In the genomic region with DNA sequence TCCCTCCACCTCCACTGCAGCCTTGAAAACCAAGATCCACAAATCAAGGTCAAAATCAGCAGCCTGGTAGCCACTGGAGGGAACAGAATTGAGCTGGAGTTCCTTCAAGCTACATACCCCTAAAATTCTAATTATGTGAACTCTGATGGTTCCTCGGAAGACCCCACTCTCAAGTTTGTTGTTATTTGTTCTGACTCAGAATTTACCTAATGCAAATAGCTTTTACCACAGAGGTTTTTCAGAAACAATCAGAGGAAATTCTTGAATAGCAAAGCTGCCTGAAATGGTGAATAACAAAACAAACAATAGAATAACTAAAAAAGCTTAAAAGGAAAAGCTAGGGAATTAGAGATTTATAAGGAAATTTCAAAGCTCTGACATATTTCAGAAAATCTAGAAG, we compare ENCODE assay signal across 24 cellular contexts.
"Had no signal": no experiment of that assay in that cellular context is flagged by ENCODE, and none has a peak within 500 bp of the region (broad histone marks: within the 10 kb centered on the region; RNA-seq: fewer than 3 reads in every experiment).

No MANE protein-coding gene starts in this region.

- H3K9me3 ChIP-seq: gastrocnemius medialis, left ventricle myocardium inferior, prostate gland, thoracic aorta, upper lobe of right lung had no signal

- H3K4me3 ChIP-seq: gastrocnemius medialis, left ventricle myocardium inferior, prostate gland, thoracic aorta, upper lobe of right lung had no signal

- H3K4me3 Mint-ChIP-seq: activated B cell treated with CpG ODN at 0.5 μM for 24 hours; activated naive CD4-positive, alpha-beta T cell treated with anti-CD3 and anti-CD28 coated beads, Interleukin-2, amount 10 ng/mL, durations not matched to agents 7 days and 5 days; natural killer cell treated with Interleukin-12 subunit alpha and Interleukin-12 subunit beta and Interleukin-15 and Interleukin-18, amount 100 ng/mL, for 72 hours had no signal

- H3K4me1 Mint-ChIP-seq: activated B cell treated with CpG ODN at 0.5 μM for 24 hours; activated naive CD4-positive, alpha-beta T cell treated with anti-CD3 and anti-CD28 coated beads, Interleukin-2, amount 10 ng/mL, durations not matched to agents 7 days and 5 days had no signal

- H3K27me3 ChIP-seq: brain microvascular endothelial cell, gastrocnemius medialis, upper lobe of right lung had no signal

- ATAC-seq: esophagus mucosa; gastrocnemius medialis; natural killer cell treated with Interleukin-12 subunit alpha and Interleukin-12 subunit beta and Interleukin-15 and Interleukin-18, amount 100 ng/mL, for 72 hours; right cardiac atrium; upper lobe of right lung had no signal

- H3K36me3 Mint-ChIP-seq: activated naive CD4-positive, alpha-beta T cell treated with anti-CD3 and anti-CD28 coated beads, Interleukin-2, amount 10 ng/mL, durations not matched to agents 7 days and 5 days had no signal

- H3K27ac Mint-ChIP-seq: activated B cell treated with CpG ODN at 0.5 μM for 24 hours; activated naive CD4-positive, alpha-beta T cell treated with anti-CD3 and anti-CD28 coated beads, Interleukin-2, amount 10 ng/mL, durations not matched to agents 7 days and 5 days; natural killer cell treated with Interleukin-12 subunit alpha and Interleukin-12 subunit beta and Interleukin-15 and Interleukin-18, amount 100 ng/mL, for 72 hours had no signal

- H3K27me3 Mint-ChIP-seq: activated B cell treated with CpG ODN at 0.5 μM for 24 hours; activated naive CD4-positive, alpha-beta T cell treated with anti-CD3 and anti-CD28 coated beads, Interleukin-2, amount 10 ng/mL, durations not matched to agents 7 days and 5 days; natural killer cell treated with Interleukin-12 subunit alpha and Interleukin-12 subunit beta and Interleukin-15 and Interleukin-18, amount 100 ng/mL, for 72 hours had no signal

- H3K27ac ChIP-seq: brain microvascular endothelial cell, gastrocnemius medialis, left ventricle myocardium inferior, prostate gland, thoracic aorta, upper lobe of right lung had no signal

- DNase-seq: activated B cell treated with CpG ODN at 0.5 μM for 24 hours; activated CD4-positive, alpha-beta T cell treated with anti-CD3 and anti-CD28 coated beads for 4 hours; activated CD4-positive, alpha-beta T cell treated with anti-CD3 and anti-CD28 coated beads, Interleukin-2, amount 50 U/mL, for 48 hours; activated CD8-positive, alpha-beta memory T cell treated with anti-CD3 and anti-CD28 coated beads, Interleukin-2, amount 50 U/mL, for 48 hours; activated effector memory CD4-positive, alpha-beta T cell treated with Interleukin-2 at 50 U/mL for 16 hours; activated naive CD4-positive, alpha-beta T cell treated with anti-CD3 and anti-CD28 coated beads, Interleukin-2, amount 10 ng/mL, durations not matched to agents 7 days and 5 days; activated T-cell treated with anti-CD3 and anti-CD28 coated beads, Interleukin-2, amount 50 U/mL, for 48 hours; brain microvascular endothelial cell; central memory CD4-positive, alpha-beta T cell; dermis blood vessel endothelial cell; effector CD8-positive, alpha-beta T cell; gastrocnemius medialis; head of caudate nucleus; hypothalamus; left ventricle myocardium inferior; right cardiac atrium; stimulated activated CD4-positive, alpha-beta T cell treated with anti-CD3 and anti-CD28 coated beads, Interleukin-4, amount 100 ng/mL, for 24 hours; stimulated activated naive CD4-positive, alpha-beta T cell treated with Interleukin-2 at 50 U/mL for 16 hours; T1000; upper lobe of right lung had no signal

- H3K4me1 ChIP-seq: gastrocnemius medialis, left ventricle myocardium inferior, prostate gland, upper lobe of right lung had no signal

- H3K36me3 ChIP-seq: brain microvascular endothelial cell, gastrocnemius medialis, left ventricle myocardium inferior, prostate gland, thoracic aorta, upper lobe of right lung had no signal
